In the genomic region with DNA sequence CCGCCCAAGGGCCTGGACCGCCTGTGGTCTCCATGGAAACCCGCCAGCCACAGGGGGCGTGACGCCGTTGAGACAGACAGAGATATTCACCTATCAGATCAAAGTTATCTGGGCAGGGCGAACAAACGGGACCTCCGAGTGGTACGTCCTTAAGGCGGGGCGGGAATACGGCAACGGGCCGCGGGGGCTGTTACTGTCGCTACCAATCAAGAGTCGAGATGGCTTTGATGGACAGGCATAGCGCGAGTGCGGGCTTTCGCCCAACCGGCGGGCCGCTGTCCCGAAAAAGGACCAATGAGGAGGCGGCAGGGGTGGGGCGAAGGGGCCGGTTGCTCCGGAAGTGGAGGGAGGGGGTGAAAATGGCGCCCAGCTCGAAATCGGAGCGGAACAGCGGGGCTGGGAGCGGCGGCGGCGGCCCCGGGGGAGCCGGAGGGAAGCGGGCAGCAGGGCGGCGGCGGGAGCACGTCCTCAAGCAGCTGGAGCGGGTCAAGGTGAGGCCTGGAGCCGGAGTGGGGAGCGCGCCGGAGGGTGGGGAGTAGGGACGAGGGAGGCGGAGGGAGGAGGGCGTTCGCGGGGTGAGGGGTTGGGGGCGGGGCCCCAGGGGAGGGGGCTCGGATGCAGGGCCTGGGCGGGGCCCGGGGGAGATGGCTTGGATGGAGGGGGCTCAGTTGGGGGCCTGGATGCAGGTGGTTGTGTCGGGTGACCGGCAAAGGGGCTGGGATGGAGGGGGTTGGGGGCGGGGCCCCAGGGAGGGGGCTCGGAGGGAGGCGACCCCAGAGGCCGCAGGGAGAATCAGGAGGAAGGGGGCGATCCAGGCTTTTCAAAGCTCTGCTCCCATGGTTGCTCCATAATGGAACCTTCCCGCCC, we compare ENCODE assay signal across 1 cellular context.
A peak's percentile ranks its signal among the peaks of the same experiment; 100 is the strongest.
TF ChIP-seq lines count a peak whose summit lies in the region.

A gene with protein sequence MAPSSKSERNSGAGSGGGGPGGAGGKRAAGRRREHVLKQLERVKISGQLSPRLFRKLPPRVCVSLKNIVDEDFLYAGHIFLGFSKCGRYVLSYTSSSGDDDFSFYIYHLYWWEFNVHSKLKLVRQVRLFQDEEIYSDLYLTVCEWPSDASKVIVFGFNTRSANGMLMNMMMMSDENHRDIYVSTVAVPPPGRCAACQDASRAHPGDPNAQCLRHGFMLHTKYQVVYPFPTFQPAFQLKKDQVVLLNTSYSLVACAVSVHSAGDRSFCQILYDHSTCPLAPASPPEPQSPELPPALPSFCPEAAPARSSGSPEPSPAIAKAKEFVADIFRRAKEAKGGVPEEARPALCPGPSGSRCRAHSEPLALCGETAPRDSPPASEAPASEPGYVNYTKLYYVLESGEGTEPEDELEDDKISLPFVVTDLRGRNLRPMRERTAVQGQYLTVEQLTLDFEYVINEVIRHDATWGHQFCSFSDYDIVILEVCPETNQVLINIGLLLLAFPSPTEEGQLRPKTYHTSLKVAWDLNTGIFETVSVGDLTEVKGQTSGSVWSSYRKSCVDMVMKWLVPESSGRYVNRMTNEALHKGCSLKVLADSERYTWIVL (plus strand): TSS at position 356 of the 867 bp plus-strand sequence. CDS start 4 bp downstream, at position 360.

TF ChIP-seq in GM12878, 131 proteins besides CTCF, POLR2A, EP300 and RAD21 (continued from another document):
- TF ChIP-seq, protein P1, sequence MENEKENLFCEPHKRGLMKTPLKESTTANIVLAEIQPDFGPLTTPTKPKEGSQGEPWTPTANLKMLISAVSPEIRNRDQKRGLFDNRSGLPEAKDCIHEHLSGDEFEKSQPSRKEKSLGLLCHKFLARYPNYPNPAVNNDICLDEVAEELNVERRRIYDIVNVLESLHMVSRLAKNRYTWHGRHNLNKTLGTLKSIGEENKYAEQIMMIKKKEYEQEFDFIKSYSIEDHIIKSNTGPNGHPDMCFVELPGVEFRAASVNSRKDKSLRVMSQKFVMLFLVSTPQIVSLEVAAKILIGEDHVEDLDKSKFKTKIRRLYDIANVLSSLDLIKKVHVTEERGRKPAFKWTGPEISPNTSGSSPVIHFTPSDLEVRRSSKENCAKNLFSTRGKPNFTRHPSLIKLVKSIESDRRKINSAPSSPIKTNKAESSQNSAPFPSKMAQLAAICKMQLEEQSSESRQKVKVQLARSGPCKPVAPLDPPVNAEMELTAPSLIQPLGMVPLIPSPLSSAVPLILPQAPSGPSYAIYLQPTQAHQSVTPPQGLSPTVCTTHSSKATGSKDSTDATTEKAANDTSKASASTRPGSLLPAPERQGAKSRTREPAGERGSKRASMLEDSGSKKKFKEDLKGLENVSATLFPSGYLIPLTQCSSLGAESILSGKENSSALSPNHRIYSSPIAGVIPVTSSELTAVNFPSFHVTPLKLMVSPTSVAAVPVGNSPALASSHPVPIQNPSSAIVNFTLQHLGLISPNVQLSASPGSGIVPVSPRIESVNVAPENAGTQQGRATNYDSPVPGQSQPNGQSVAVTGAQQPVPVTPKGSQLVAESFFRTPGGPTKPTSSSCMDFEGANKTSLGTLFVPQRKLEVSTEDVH (IDR thresholded peaks at IDR 0.05; ENCODE audit: low read depth, partially characterized antibody), result no peak
- TF ChIP-seq SIX5 (IDR thresholded peaks at IDR 0.05; ENCODE audit: low read depth, low read length, severe bottlenecking) (no peak), JUNB (IDR thresholded peaks at IDR 0.05) (no peak), RFX5 (IDR thresholded peaks at IDR 0.05; ENCODE audit: low read depth, low read length) (no peak), MXI1 (IDR thresholded peaks at IDR 0.05; ENCODE audit: low read depth, low read length) (peak; percentile 68; the same call in 1 of the 2 replicates), SUZ12 (IDR thresholded peaks at IDR 0.05; ENCODE audit: unreplicated experiment) (no peak), EED (IDR thresholded peaks at IDR 0.05; ENCODE audit: low read depth) (no peak), SREBF2 (IDR thresholded peaks at IDR 0.05; ENCODE audit: low read length) (0 out of 2 replicates have a peak, but pooled peaks have one; percentile 35), ZBED1 (IDR thresholded peaks at IDR 0.05; ENCODE audit: borderline replicate concordance) (no peak), ZNF207 (IDR thresholded peaks at IDR 0.05; ENCODE audit: borderline replicate concordance) (no peak), POU2F2 (IDR thresholded peaks at IDR 0.05; ENCODE audit: borderline replicate concordance, low read depth, low read length) (peak; percentile 8; the same call in 1 of the 3 replicates), RB1 (IDR thresholded peaks at IDR 0.05; ENCODE audit: borderline replicate concordance) (no peak), STAT3 (IDR thresholded peaks at IDR 0.05; ENCODE audit: low read depth, low read length) (no peak), WRNIP1 (IDR thresholded peaks at IDR 0.05; ENCODE audit: borderline replicate concordance, low read depth, low read length) (no peak), CHD2 (IDR thresholded peaks at IDR 0.05; ENCODE audit: borderline replicate concordance, low read depth, low read length) (peak; percentile 97), IKZF2 (IDR thresholded peaks at IDR 0.05) (peak in 1 of 2 experiments; percentile 36; a peak in 1 of 4 replicates), GATAD2B (conservative IDR thresholded peaks at IDR 0.05; ENCODE audit: low read depth) (no peak), HDAC6 (IDR thresholded peaks at IDR 0.05; ENCODE audit: unreplicated experiment) (no peak), NR2F1 (conservative IDR thresholded peaks at IDR 0.05) (no peak), CHD4 (IDR thresholded peaks at IDR 0.05) (no peak)
- TF ChIP-seq, protein P2, sequence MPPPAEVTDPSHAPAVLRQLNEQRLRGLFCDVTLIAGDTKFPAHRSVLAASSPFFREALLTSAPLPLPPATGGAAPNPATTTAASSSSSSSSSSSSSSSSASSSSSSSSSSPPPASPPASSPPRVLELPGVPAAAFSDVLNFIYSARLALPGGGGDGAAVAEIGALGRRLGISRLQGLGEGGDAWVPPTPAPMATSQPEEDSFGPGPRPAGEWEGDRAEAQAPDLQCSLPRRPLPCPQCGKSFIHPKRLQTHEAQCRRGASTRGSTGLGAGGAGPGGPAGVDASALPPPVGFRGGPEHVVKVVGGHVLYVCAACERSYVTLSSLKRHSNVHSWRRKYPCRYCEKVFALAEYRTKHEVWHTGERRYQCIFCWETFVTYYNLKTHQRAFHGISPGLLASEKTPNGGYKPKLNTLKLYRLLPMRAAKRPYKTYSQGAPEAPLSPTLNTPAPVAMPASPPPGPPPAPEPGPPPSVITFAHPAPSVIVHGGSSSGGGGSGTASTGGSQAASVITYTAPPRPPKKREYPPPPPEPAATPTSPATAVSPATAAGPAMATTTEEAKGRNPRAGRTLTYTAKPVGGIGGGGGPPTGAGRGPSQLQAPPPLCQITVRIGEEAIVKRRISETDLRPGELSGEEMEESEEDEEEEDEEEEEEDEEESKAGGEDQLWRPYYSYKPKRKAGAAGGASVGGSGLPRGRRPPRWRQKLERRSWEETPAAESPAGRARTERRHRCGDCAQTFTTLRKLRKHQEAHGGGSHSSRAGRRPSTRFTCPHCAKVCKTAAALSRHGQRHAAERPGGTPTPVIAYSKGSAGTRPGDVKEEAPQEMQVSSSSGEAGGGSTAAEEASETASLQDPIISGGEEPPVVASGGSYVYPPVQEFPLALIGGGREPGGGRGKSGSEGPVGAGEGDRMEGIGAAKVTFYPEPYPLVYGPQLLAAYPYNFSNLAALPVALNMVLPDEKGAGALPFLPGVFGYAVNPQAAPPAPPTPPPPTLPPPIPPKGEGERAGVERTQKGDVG (CRISPR knock-in tag; IDR thresholded peaks at IDR 0.05), result no peak
- TF ChIP-seq, protein P3, sequence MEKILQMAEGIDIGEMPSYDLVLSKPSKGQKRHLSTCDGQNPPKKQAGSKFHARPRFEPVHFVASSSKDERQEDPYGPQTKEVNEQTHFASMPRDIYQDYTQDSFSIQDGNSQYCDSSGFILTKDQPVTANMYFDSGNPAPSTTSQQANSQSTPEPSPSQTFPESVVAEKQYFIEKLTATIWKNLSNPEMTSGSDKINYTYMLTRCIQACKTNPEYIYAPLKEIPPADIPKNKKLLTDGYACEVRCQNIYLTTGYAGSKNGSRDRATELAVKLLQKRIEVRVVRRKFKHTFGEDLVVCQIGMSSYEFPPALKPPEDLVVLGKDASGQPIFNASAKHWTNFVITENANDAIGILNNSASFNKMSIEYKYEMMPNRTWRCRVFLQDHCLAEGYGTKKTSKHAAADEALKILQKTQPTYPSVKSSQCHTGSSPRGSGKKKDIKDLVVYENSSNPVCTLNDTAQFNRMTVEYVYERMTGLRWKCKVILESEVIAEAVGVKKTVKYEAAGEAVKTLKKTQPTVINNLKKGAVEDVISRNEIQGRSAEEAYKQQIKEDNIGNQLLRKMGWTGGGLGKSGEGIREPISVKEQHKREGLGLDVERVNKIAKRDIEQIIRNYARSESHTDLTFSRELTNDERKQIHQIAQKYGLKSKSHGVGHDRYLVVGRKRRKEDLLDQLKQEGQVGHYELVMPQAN (conservative IDR thresholded peaks at IDR 0.05), result peak; percentile 90
- TF ChIP-seq, protein P4, sequence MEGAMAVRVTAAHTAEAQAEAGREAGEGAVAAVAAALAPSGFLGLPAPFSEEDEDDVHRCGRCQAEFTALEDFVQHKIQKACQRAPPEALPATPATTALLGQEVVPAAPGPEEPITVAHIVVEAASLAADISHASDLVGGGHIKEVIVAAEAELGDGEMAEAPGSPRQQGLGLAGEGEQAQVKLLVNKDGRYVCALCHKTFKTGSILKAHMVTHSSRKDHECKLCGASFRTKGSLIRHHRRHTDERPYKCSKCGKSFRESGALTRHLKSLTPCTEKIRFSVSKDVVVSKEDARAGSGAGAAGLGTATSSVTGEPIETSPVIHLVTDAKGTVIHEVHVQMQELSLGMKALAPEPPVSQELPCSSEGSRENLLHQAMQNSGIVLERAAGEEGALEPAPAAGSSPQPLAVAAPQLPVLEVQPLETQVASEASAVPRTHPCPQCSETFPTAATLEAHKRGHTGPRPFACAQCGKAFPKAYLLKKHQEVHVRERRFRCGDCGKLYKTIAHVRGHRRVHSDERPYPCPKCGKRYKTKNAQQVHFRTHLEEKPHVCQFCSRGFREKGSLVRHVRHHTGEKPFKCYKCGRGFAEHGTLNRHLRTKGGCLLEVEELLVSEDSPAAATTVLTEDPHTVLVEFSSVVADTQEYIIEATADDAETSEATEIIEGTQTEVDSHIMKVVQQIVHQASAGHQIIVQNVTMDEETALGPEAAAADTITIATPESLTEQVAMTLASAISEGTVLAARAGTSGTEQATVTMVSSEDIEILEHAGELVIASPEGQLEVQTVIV (IDR thresholded peaks at IDR 0.05; ENCODE audit: borderline replicate concordance, partially characterized antibody), result peak; percentile 67
- TF ChIP-seq, protein P5, sequence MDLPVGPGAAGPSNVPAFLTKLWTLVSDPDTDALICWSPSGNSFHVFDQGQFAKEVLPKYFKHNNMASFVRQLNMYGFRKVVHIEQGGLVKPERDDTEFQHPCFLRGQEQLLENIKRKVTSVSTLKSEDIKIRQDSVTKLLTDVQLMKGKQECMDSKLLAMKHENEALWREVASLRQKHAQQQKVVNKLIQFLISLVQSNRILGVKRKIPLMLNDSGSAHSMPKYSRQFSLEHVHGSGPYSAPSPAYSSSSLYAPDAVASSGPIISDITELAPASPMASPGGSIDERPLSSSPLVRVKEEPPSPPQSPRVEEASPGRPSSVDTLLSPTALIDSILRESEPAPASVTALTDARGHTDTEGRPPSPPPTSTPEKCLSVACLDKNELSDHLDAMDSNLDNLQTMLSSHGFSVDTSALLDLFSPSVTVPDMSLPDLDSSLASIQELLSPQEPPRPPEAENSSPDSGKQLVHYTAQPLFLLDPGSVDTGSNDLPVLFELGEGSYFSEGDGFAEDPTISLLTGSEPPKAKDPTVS (IDR thresholded peaks at IDR 0.05; ENCODE audit: low read depth, low read length), result no peak
